ENCODE assay signal across 12 cellular contexts in genomic region chr5:55604611-55605067, GRCh38.
DNase-seq lines count a peak whose midpoint lies in the region; ATAC-seq and TF ChIP-seq lines count a peak whose summit lies in the region.
"Had no signal": no experiment of that assay in that cellular context is flagged by ENCODE, and none has a peak within 500 bp of the region (broad histone marks: within the 10 kb centered on the region; RNA-seq: fewer than 3 reads in every experiment).

No MANE protein-coding gene starts in this region.

- intact Hi-C loops in posterior vena cava (cut with DNase I) = loop anchor here in 1 of 2 donors (5.0 kb wide), 1 partner anchor 33 kb away; no protein-coding TSS in a partner anchor

- no peak for TF ChIP-seq EP300 in upper lobe of left lung (IDR thresholded peaks at IDR 0.05)

- H3K27me3 Mint-ChIP-seq in chondrocyte (ENCODE audit: low read depth) = no peaks in the 10 kb centered on the region
- H3K27me3 Mint-ChIP-seq in activated naive CD8-positive, alpha-beta T cell treated with anti-CD3 and anti-CD28 coated beads, Interleukin-2, amount 50 U/mL, for 24 hours = no peaks in the 10 kb centered on the region
- H3K27me3 Mint-ChIP-seq: stimulated activated naive CD8-positive, alpha-beta T cell treated with anti-CD3 and anti-CD28 coated beads, Interleukin-15, Interleukin-2, amounts not matched to agents 100 ng/mL and 50 ng/mL, for 24 hours had no signal

- H3K27ac ChIP-seq in MM.1S (ENCODE audit: low read length) = no peak overlapping the region
- peak overlapping the region; percentile 79 for H3K27ac ChIP-seq in mesodermal cell (ENCODE audit: low read depth, low read length, severe bottlenecking)
- H3K27ac ChIP-seq in upper lobe of left lung = peak overlapping the region in 3 of 4 donors; percentile 10 to 33 (median 15)

- H3K4me2 ChIP-seq in MM.1S (ENCODE audit: low read depth, low read length) = no peak overlapping the region

- H3K27me3 ChIP-seq in MM.1S (replicated peaks; ENCODE audit: insufficient read depth, low read length) (no peaks in the 10 kb centered on the region), upper lobe of left lung (no peaks in the 10 kb centered on the region)
- H3K27me3 ChIP-seq: Peyer's patch had no signal

- 0 out of 2 replicates have a peak overlapping the region, but pooled peaks have one; percentile 27 for H2AFZ ChIP-seq in MM.1S (ENCODE audit: low read length)

- no peak overlapping the region for H3K9ac ChIP-seq in MM.1S (ENCODE audit: low read length)

- H3K4me3 ChIP-seq in MM.1S (ENCODE audit: low read length) = no peak overlapping the region
- no peak overlapping the region for H3K4me3 ChIP-seq in mesodermal cell (ENCODE audit: extremely low read depth, insufficient read depth, low read length, poor library complexity, severe bottlenecking)
- no peak overlapping the region for H3K4me3 ChIP-seq in upper lobe of left lung
- H3K4me3 ChIP-seq: Peyer's patch had no signal

- no peak overlapping the region for H3K4me3 Mint-ChIP-seq in chondrocyte (ENCODE audit: unreplicated experiment)
- H3K4me3 Mint-ChIP-seq in activated naive CD8-positive, alpha-beta T cell treated with anti-CD3 and anti-CD28 coated beads, Interleukin-2, amount 50 U/mL, for 24 hours = no peak overlapping the region
- H3K4me3 Mint-ChIP-seq: immature natural killer cell; stimulated activated naive CD8-positive, alpha-beta T cell treated with anti-CD3 and anti-CD28 coated beads, Interleukin-15, Interleukin-2, amounts not matched to agents 100 ng/mL and 50 ng/mL, for 24 hours had no signal

- 82 to 90% methylated on average over 3 of the region's 7 CpGs for WGBS in mesodermal cell (ENCODE audit: insufficient coverage in 2 of 2), 2 experiments
- 92% methylated on average over 7 of the region's 7 CpGs for WGBS in upper lobe of left lung, 2 donors

- H3K9me2 ChIP-seq in MM.1S (replicated peaks; ENCODE audit: insufficient read depth, low read length) = no peaks in the 10 kb centered on the region

- H3K36me3 Mint-ChIP-seq in chondrocyte (ENCODE audit: low read depth) = no peaks in the 10 kb centered on the region
- H3K36me3 Mint-ChIP-seq in activated naive CD8-positive, alpha-beta T cell treated with anti-CD3 and anti-CD28 coated beads, Interleukin-2, amount 50 U/mL, for 24 hours (ENCODE audit: low read depth) = no peaks in the 10 kb centered on the region
- H3K36me3 Mint-ChIP-seq: immature natural killer cell had no signal

- no peaks in the 10 kb centered on the region for H3K9me3 Mint-ChIP-seq in chondrocyte (ENCODE audit: low read depth)
- H3K9me3 Mint-ChIP-seq in activated naive CD8-positive, alpha-beta T cell treated with anti-CD3 and anti-CD28 coated beads, Interleukin-2, amount 50 U/mL, for 24 hours = no peaks in the 10 kb centered on the region
- H3K9me3 Mint-ChIP-seq: immature natural killer cell; stimulated activated naive CD8-positive, alpha-beta T cell treated with anti-CD3 and anti-CD28 coated beads, Interleukin-15, Interleukin-2, amounts not matched to agents 100 ng/mL and 50 ng/mL, for 24 hours had no signal

- H3K4me1 Mint-ChIP-seq in chondrocyte (ENCODE audit: low read depth) = peaks cover 63% of the 10 kb centered on the region
- peaks cover 41% of the 10 kb centered on the region for H3K4me1 Mint-ChIP-seq in activated naive CD8-positive, alpha-beta T cell treated with anti-CD3 and anti-CD28 coated beads, Interleukin-2, amount 50 U/mL, for 24 hours

- no peak for TF ChIP-seq POLR2A in upper lobe of left lung (IDR thresholded peaks at IDR 0.05)

- H3K36me3 ChIP-seq in MM.1S (replicated peaks; ENCODE audit: insufficient read depth, low read length) (no peaks in the 10 kb centered on the region), mesodermal cell (ENCODE audit: control insufficient read depth, insufficient read depth, low read length) (no peaks in the 10 kb centered on the region), upper lobe of left lung (no peaks in the 10 kb centered on the region)
- H3K36me3 ChIP-seq: Peyer's patch had no signal

- H3K9me3 ChIP-seq in MM.1S (replicated peaks; ENCODE audit: insufficient read depth, low read length) (no peaks in the 10 kb centered on the region), mesodermal cell (ENCODE audit: control insufficient read depth, low read length) (no peaks in the 10 kb centered on the region), upper lobe of left lung (no peaks in the 10 kb centered on the region)
- H3K9me3 ChIP-seq: Peyer's patch had no signal

- peak overlapping the region; percentile 78 for H3K27ac Mint-ChIP-seq in chondrocyte (ENCODE audit: unreplicated experiment)
- H3K27ac Mint-ChIP-seq in activated naive CD8-positive, alpha-beta T cell treated with anti-CD3 and anti-CD28 coated beads, Interleukin-2, amount 50 U/mL, for 24 hours = no peak overlapping the region
- H3K27ac Mint-ChIP-seq: immature natural killer cell; stimulated activated naive CD8-positive, alpha-beta T cell treated with anti-CD3 and anti-CD28 coated beads, Interleukin-15, Interleukin-2, amounts not matched to agents 100 ng/mL and 50 ng/mL, for 24 hours had no signal

- H3K4me1 ChIP-seq in MM.1S (ENCODE audit: low read length) (peaks cover 25% of the 10 kb centered on the region), mesodermal cell (ENCODE audit: control insufficient read depth, insufficient read depth, low read length, poor library complexity, severe bottlenecking) (peaks cover 42% of the 10 kb centered on the region), upper lobe of left lung (peaks cover 24 to 39% (median 29%) of the 10 kb centered on the region in 4 donors)

- peaks cover 13% of the 10 kb centered on the region; the same call in 1 of the 2 replicates for H3F3A ChIP-seq in MM.1S (ENCODE audit: insufficient read depth, low read length)

- H3K79me2 ChIP-seq in MM.1S (ENCODE audit: low read length) = no peaks in the 10 kb centered on the region

- H4K20me1 ChIP-seq in MM.1S (ENCODE audit: insufficient read depth, low read length) = no peaks in the 10 kb centered on the region

- no peak for ATAC-seq in upper lobe of left lung (ENCODE audit: low FRiP score in 2 of 2)
- ATAC-seq in activated naive CD8-positive, alpha-beta T cell treated with anti-CD3 and anti-CD28 coated beads, Interleukin-2, amount 50 U/mL, for 24 hours = no peak

- TF ChIP-seq CTCF in MM.1S (IDR thresholded peaks at IDR 0.05; ENCODE audit: low read length) (no peak), chondrocyte (IDR thresholded peaks at IDR 0.05) (no peak), upper lobe of left lung (IDR thresholded peaks at IDR 0.05) (no peak)

- DNase-seq in MM.1S = no peak
- no peak for DNase-seq in chondrocyte (ENCODE audit: low spot score)
- DNase-seq in upper lobe of left lung = no peak
- no peak for DNase-seq in activated naive CD8-positive, alpha-beta T cell treated with anti-CD3 and anti-CD28 coated beads, Interleukin-2, amount 50 U/mL, for 24 hours
- no peak for DNase-seq in NCI-H1694 treated with DMSO at 0.1 percent for 48 hours (lab: John Stamatoyannopoulos, UW)
- no peak for DNase-seq in posterior vena cava (ENCODE audit: low spot score)
- DNase-seq: activated CD4-positive, alpha-beta T cell treated with anti-CD3 and anti-CD28 coated beads, Interleukin-2, amount 50 U/mL, for 1 hour; immature natural killer cell; Peyer's patch; stimulated activated CD4-positive, alpha-beta T cell treated with anti-CD3 and anti-CD28 coated beads, Interleukin-12 subunit alpha, Interleukin-12 subunit beta, amount 100 ng/mL, for 4 hours had no signal
